1 cellular context compared by ENCODE assay signal in genomic region chr14:35365130-35366047, GRCh38.
A peak's percentile ranks its signal among the peaks of the same experiment; 100 is the strongest.
TF ChIP-seq lines count a peak whose summit lies in the region.

No MANE protein-coding gene starts in this region.

TF ChIP-seq in HepG2, 621 proteins besides CTCF, POLR2A, EP300 and RAD21 (continued from another document and continues in another):
- TF ChIP-seq ZXDC (CRISPR knock-in tag; IDR thresholded peaks at IDR 0.05) (no peak), KDM5B (CRISPR knock-in tag; IDR thresholded peaks at IDR 0.05; ENCODE audit: borderline replicate concordance) (peak; percentile 76; the same call in 1 of the 2 replicates), TOPORS (CRISPR knock-in tag; IDR thresholded peaks at IDR 0.05) (peak; percentile 64; the same call in 1 of the 2 replicates), HHEX (CRISPR knock-in tag; IDR thresholded peaks at IDR 0.05) (0 out of 2 replicates have a peak, but pooled peaks have one; percentile 37), ZMAT3 (CRISPR knock-in tag; conservative IDR thresholded peaks at IDR 0.05) (peak; percentile 96; the same call in 1 of the 2 replicates), AKAP8 (CRISPR knock-in tag; IDR thresholded peaks at IDR 0.05) (no peak), UBTF (CRISPR knock-in tag; IDR thresholded peaks at IDR 0.05) (0 out of 2 replicates have a peak, but pooled peaks have one; percentile 34), ZNF557 (CRISPR knock-in tag; IDR thresholded peaks at IDR 0.05) (no peak), ZNF326 (CRISPR knock-in tag; IDR thresholded peaks at IDR 0.05; ENCODE audit: borderline replicate concordance) (no peak), NR2F1 (CRISPR knock-in tag; IDR thresholded peaks at IDR 0.05) (peak; percentile 82 to 88), SP5 (CRISPR knock-in tag; IDR thresholded peaks at IDR 0.05; ENCODE audit: borderline replicate concordance, low read depth) (peak; percentile 86), BCL6 (CRISPR knock-in tag; IDR thresholded peaks at IDR 0.05) (peak; percentile 99), ZNF451 (CRISPR knock-in tag; IDR thresholded peaks at IDR 0.05) (peak; percentile 97), ETV6 (CRISPR knock-in tag; conservative IDR thresholded peaks at IDR 0.05) (peak; percentile 79; the same call in 1 of the 2 replicates), TCF7 (IDR thresholded peaks at IDR 0.05; ENCODE audit: low read depth) (peak; percentile 44; the same call in 1 of the 2 replicates), HMG20A (CRISPR knock-in tag; IDR thresholded peaks at IDR 0.05; ENCODE audit: borderline replicate concordance) (peak; percentile 93), ZNF773 (CRISPR knock-in tag; IDR thresholded peaks at IDR 0.05; ENCODE audit: borderline replicate concordance) (no peak), HNRNPH1 (optimal IDR thresholded peaks at IDR 0.05; ENCODE audit: low read depth, low read length) (no peak), ISX (CRISPR knock-in tag; conservative IDR thresholded peaks at IDR 0.05) (no peak), MED13 (CRISPR knock-in tag; IDR thresholded peaks at IDR 0.05) (no peak), MYC (CRISPR knock-in tag; IDR thresholded peaks at IDR 0.05; ENCODE audit: borderline replicate concordance) (peak; percentile 51; the same call in 1 of the 2 replicates), MBNL3 (CRISPR knock-in tag; conservative IDR thresholded peaks at IDR 0.05) (no peak), ZFP82 (CRISPR knock-in tag; IDR thresholded peaks at IDR 0.05; ENCODE audit: borderline replicate concordance) (peak; percentile 56; the same call in 1 of the 2 replicates), ZBTB3 (CRISPR knock-in tag; IDR thresholded peaks at IDR 0.05; ENCODE audit: borderline replicate concordance, low read depth) (peak; percentile 87; the same call in 1 of the 2 replicates), CAMTA2 (CRISPR knock-in tag; IDR thresholded peaks at IDR 0.05; ENCODE audit: borderline replicate concordance) (no peak), ZSCAN9 (CRISPR knock-in tag; IDR thresholded peaks at IDR 0.05; ENCODE audit: borderline replicate concordance) (peak; percentile 96), ZNF460 (CRISPR knock-in tag; IDR thresholded peaks at IDR 0.05; ENCODE audit: borderline replicate concordance) (peak; percentile 24; the same call in 1 of the 2 replicates), ZFP36L2 (CRISPR knock-in tag; IDR thresholded peaks at IDR 0.05) (no peak; the same call in 1 of the 2 replicates), SMAD3 (CRISPR knock-in tag; IDR thresholded peaks at IDR 0.05) (peak; percentile 93; the same call in 1 of the 2 replicates), ZNF17 (CRISPR knock-in tag; IDR thresholded peaks at IDR 0.05) (no peak), SAFB2 (CRISPR knock-in tag; IDR thresholded peaks at IDR 0.05; ENCODE audit: borderline replicate concordance, low read depth) (no peak), NR3C1 (CRISPR knock-in tag; IDR thresholded peaks at IDR 0.05) (no peak), SOX13 (IDR thresholded peaks at IDR 0.05) (peak; percentile 72), SOX13 (CRISPR knock-in tag; conservative IDR thresholded peaks at IDR 0.05 in 1 of 2, IDR thresholded peaks at IDR 0.05 in 1 of 2) (peak in 1 of 2 experiments; percentile 97; a peak in 2 of 4 replicates), SNAPC5 (CRISPR knock-in tag; IDR thresholded peaks at IDR 0.05; ENCODE audit: borderline replicate concordance) (peak; percentile 81; the same call in 1 of the 2 replicates), SNAPC4 (CRISPR knock-in tag; IDR thresholded peaks at IDR 0.05) (no peak), THAP11 (CRISPR knock-in tag; IDR thresholded peaks at IDR 0.05) (peak; percentile 73), ZNF280B (CRISPR knock-in tag; IDR thresholded peaks at IDR 0.05; ENCODE audit: borderline replicate concordance) (peak; percentile 65; the same call in 1 of the 2 replicates), RAD51 (IDR thresholded peaks at IDR 0.05; ENCODE audit: borderline replicate concordance) (no peak), ZNF136 (CRISPR knock-in tag; IDR thresholded peaks at IDR 0.05; ENCODE audit: low read depth) (peak; percentile 99), ZNF362 (CRISPR knock-in tag; IDR thresholded peaks at IDR 0.05; ENCODE audit: borderline replicate concordance) (peak; percentile 76; the same call in 1 of the 2 replicates), ZNF280D (CRISPR knock-in tag; IDR thresholded peaks at IDR 0.05) (peak; percentile 98), ZNF766 (CRISPR knock-in tag; IDR thresholded peaks at IDR 0.05; ENCODE audit: borderline replicate concordance) (peak; percentile 90; the same call in 1 of the 2 replicates), MIXL1 (CRISPR knock-in tag; IDR thresholded peaks at IDR 0.05) (no peak; the same call in 1 of the 2 replicates), KLF6 (CRISPR knock-in tag; IDR thresholded peaks at IDR 0.05) (peak; percentile 97), ZNF839 (CRISPR knock-in tag; IDR thresholded peaks at IDR 0.05; ENCODE audit: borderline replicate concordance) (peak; percentile 24; the same call in 1 of the 2 replicates), ISL2 (CRISPR knock-in tag; IDR thresholded peaks at IDR 0.05) (no peak; the same call in 1 of the 2 replicates), ZNF841 (CRISPR knock-in tag; IDR thresholded peaks at IDR 0.05; ENCODE audit: borderline replicate concordance) (no peak), KDM5A (IDR thresholded peaks at IDR 0.05; ENCODE audit: borderline replicate concordance, low read length) (0 out of 2 replicates have a peak, but pooled peaks have one; percentile 43), ZNF878 (CRISPR knock-in tag; IDR thresholded peaks at IDR 0.05) (peak; percentile 96)
